ENCODE assay signal across 18 cellular contexts in genomic region chr7:158350166-158350900, GRCh38.
"Had no signal": no experiment of that assay in that cellular context is flagged by ENCODE, and none has a peak within 500 bp of the region (broad histone marks: within the 10 kb centered on the region; RNA-seq: fewer than 3 reads in every experiment).

No MANE protein-coding gene starts in this region.

- H3K9me3 Mint-ChIP-seq: activated CD4-positive, alpha-beta T cell treated with anti-CD3 and anti-CD28 coated beads, Interleukin-2, amount 10 ng/mL, durations not matched to agents 7 days and 5 days; activated T-helper 17 cell treated with anti-CD3 and anti-CD28 coated beads, Interleukin-2, amount 50 U/mL, for 72 hours had no signal

- H3K4me2 ChIP-seq: hepatocyte had no signal

- H3K79me2 ChIP-seq: hepatocyte had no signal

- H3K4me1 ChIP-seq: lower lobe of right lung, psoas muscle, thyroid gland, vagina had no signal

- H3K4me3 Mint-ChIP-seq: activated CD4-positive, alpha-beta T cell treated with anti-CD3 and anti-CD28 coated beads, Interleukin-2, amount 10 ng/mL, durations not matched to agents 7 days and 5 days; activated naive CD4-positive, alpha-beta T cell treated with anti-CD3 and anti-CD28 coated beads for 36 hours; activated naive CD8-positive, alpha-beta T cell treated with anti-CD3 and anti-CD28 coated beads, Interleukin-2, amount 50 U/mL, for 24 hours; activated T-helper 17 cell treated with anti-CD3 and anti-CD28 coated beads, Interleukin-2, amount 50 U/mL, for 72 hours; mesothelial cell of epicardium; nephron progenitor cell had no signal

- H3K27me3 Mint-ChIP-seq: activated CD4-positive, alpha-beta T cell treated with anti-CD3 and anti-CD28 coated beads, Interleukin-2, amount 10 ng/mL, durations not matched to agents 7 days and 5 days had no signal

- H3K27ac Mint-ChIP-seq: activated CD4-positive, alpha-beta T cell treated with anti-CD3 and anti-CD28 coated beads, Interleukin-2, amount 10 ng/mL, durations not matched to agents 7 days and 5 days; activated naive CD4-positive, alpha-beta T cell treated with anti-CD3 and anti-CD28 coated beads for 36 hours; activated naive CD8-positive, alpha-beta T cell treated with anti-CD3 and anti-CD28 coated beads, Interleukin-2, amount 50 U/mL, for 24 hours; activated T-helper 17 cell treated with anti-CD3 and anti-CD28 coated beads, Interleukin-2, amount 50 U/mL, for 72 hours; mesothelial cell of epicardium; nephron progenitor cell had no signal

- ATAC-seq: activated naive CD8-positive, alpha-beta T cell treated with anti-CD3 and anti-CD28 coated beads, Interleukin-2, amount 50 U/mL, for 24 hours; activated T-helper 17 cell treated with anti-CD3 and anti-CD28 coated beads, Interleukin-2, amount 50 U/mL, for 72 hours; esophagus mucosa; psoas muscle; sciatic nerve had no signal

- H3K27me3 ChIP-seq: thyroid gland, vagina had no signal

- H3K27ac ChIP-seq: hepatocyte, lower lobe of right lung, psoas muscle, thyroid gland, vagina had no signal

- H3K36me3 ChIP-seq: lower lobe of right lung, thyroid gland, vagina had no signal

- H2AFZ ChIP-seq: hepatocyte had no signal

- H3K9me3 ChIP-seq: psoas muscle, thyroid gland, vagina had no signal

- H3K4me3 ChIP-seq: hepatocyte, lower lobe of right lung, psoas muscle, thyroid gland, vagina had no signal

- H3K4me1 Mint-ChIP-seq: activated CD4-positive, alpha-beta T cell treated with anti-CD3 and anti-CD28 coated beads, Interleukin-2, amount 10 ng/mL, durations not matched to agents 7 days and 5 days; activated naive CD8-positive, alpha-beta T cell treated with anti-CD3 and anti-CD28 coated beads, Interleukin-2, amount 50 U/mL, for 24 hours; mesothelial cell of epicardium; nephron progenitor cell had no signal

- DNase-seq: activated CD4-positive, alpha-beta T cell treated with anti-CD3 and anti-CD28 coated beads, Interleukin-2, amount 10 ng/mL, durations not matched to agents 7 days and 5 days; activated CD4-positive, CD25-positive, alpha-beta regulatory T cell; activated naive CD4-positive, alpha-beta T cell treated with anti-CD3 and anti-CD28 coated beads for 36 hours; activated naive CD8-positive, alpha-beta T cell treated with anti-CD3 and anti-CD28 coated beads, Interleukin-2, amount 50 U/mL, for 24 hours; cerebellar nuclear complex; lower lobe of right lung; nephron progenitor cell; occipital lobe; psoas muscle; stimulated activated CD4-positive, alpha-beta T cell treated with anti-CD3 and anti-CD28 coated beads, Interleukin-1b, Interleukin-23, amount 100 ng/mL, for 48 hours; SW 1271; thyroid gland had no signal
